In the genomic region with DNA sequence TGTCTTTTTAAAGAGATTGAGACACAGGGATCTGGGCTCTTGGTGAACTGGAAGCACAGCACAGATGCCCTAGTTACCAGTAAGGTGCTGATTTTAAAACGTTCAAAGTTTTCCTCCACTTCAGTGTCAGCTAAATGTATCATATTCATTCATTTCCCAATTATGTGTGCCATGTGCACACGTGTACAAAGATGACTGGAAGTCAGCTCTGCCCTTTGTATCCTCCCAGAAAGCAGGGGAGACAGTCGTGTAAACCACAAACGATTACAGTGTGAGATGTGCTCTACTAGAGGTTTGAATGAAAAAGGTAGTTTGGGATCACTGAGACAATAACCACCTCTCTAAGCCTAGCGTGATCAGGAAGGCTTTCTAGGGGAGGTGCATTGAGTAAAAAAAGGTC, we compare ENCODE assay signal across 8 cellular contexts. TPM values are rescaled to one million over a fixed set of nuclear protein-coding genes. Genes with fewer than 3 reads are reported as not detected.
DNase-seq lines count a peak whose midpoint lies in the region; ATAC-seq, FAIRE-seq and TF ChIP-seq lines count a peak whose summit lies in the region.

No MANE protein-coding gene starts in this region.

- peak overlapping the region; percentile 46; the same call in 1 of the 2 replicates for H3K9ac ChIP-seq in BLaER1

- peak overlapping the region in 1 of 3 donors; percentile 1 for H3K27ac Mint-ChIP-seq in IgD-negative memory B cell
- peak overlapping the region; percentile 62 to 89 for H3K27ac Mint-ChIP-seq in natural killer cell treated with Interleukin-12 subunit alpha and Interleukin-12 subunit beta and Interleukin-15 and Interleukin-18, amount 100 ng/mL, for 72 hours

- peaks cover 6% of the 10 kb centered on the region for H3K4me1 ChIP-seq in BLaER1

- no peak for TF ChIP-seq CTCF in dorsolateral prefrontal cortex (IDR thresholded peaks at IDR 0.05 in 54 of 56, conservative IDR thresholded peaks at IDR 0.05 in 2 of 56; ENCODE audit: low read depth in 1 of 56, partially characterized antibody in 56 of 56)

- peaks cover 8 to 17% (median 10%) of the 10 kb centered on the region in 3 donors for H3K4me1 Mint-ChIP-seq in IgD-negative memory B cell
- peaks cover 12 to 19% of the 10 kb centered on the region in 2 donors for H3K4me1 Mint-ChIP-seq in natural killer cell treated with Interleukin-12 subunit alpha and Interleukin-12 subunit beta and Interleukin-15 and Interleukin-18, amount 100 ng/mL, for 72 hours (ENCODE audit: low read depth in 2 of 2)

- H3K36me3 ChIP-seq in BLaER1 = no peaks in the 10 kb centered on the region

- H3K9me3 ChIP-seq in BLaER1 = peaks cover 29% of the 10 kb centered on the region

- peak overlapping the region; percentile 65 for H3K4me2 ChIP-seq in BLaER1

- peaks cover 10% of the 10 kb centered on the region for H3K36me3 Mint-ChIP-seq in IgD-negative memory B cell
- peaks cover 23% of the 10 kb centered on the region for H3K36me3 Mint-ChIP-seq in natural killer cell treated with Interleukin-12 subunit alpha and Interleukin-12 subunit beta and Interleukin-15 and Interleukin-18, amount 100 ng/mL, for 72 hours

- H3K27me3 Mint-ChIP-seq in IgD-negative memory B cell = no peaks in the 10 kb centered on the region
- H3K27me3 Mint-ChIP-seq in natural killer cell treated with Interleukin-12 subunit alpha and Interleukin-12 subunit beta and Interleukin-15 and Interleukin-18, amount 100 ng/mL, for 72 hours = peaks cover 0 to 9% of the 10 kb centered on the region in 2 donors

- no peak for DNase-seq in dorsolateral prefrontal cortex
- no peak for DNase-seq in natural killer cell treated with Interleukin-12 subunit alpha and Interleukin-12 subunit beta and Interleukin-15 and Interleukin-18, amount 100 ng/mL, for 72 hours (ENCODE audit: low spot score)
- no peak for DNase-seq in NOMO-1 treated with DMSO at 0.1 percent for 48 hours (lab: John Stamatoyannopoulos, UW; ENCODE audit: unreplicated experiment)
- no peak for DNase-seq in GM12892 (ENCODE audit: insufficient read length)

- no peaks in the 10 kb centered on the region for H4K20me1 ChIP-seq in BLaER1

- H3K4me3 Mint-ChIP-seq in IgD-negative memory B cell = peak overlapping the region; percentile 91 to 98 (median 96)
- peak overlapping the region; percentile 93 for H3K4me3 Mint-ChIP-seq in natural killer cell treated with Interleukin-12 subunit alpha and Interleukin-12 subunit beta and Interleukin-15 and Interleukin-18, amount 100 ng/mL, for 72 hours

- H3K4me3 ChIP-seq in BLaER1 (peak overlapping the region; percentile 65), dorsolateral prefrontal cortex (peak overlapping the region; percentile 56 to 94 (median 81))

- no peak for TF ChIP-seq POLR2A in GM12892 (IDR thresholded peaks at IDR 0.05; ENCODE audit: low read depth, low read length)

- H3K27ac ChIP-seq in BLaER1 = no peak overlapping the region
- peak overlapping the region in 15 of 59 donors; percentile 55 to 92 (median 82) for H3K27ac ChIP-seq in dorsolateral prefrontal cortex

- H3K9me3 Mint-ChIP-seq in IgD-negative memory B cell = peaks cover 1 to 2% (median 2%) of the 10 kb centered on the region in 3 donors
- peaks cover 5% of the 10 kb centered on the region for H3K9me3 Mint-ChIP-seq in natural killer cell treated with Interleukin-12 subunit alpha and Interleukin-12 subunit beta and Interleukin-15 and Interleukin-18, amount 100 ng/mL, for 72 hours

- peak in 1 of 2 donors; percentile 24 for ATAC-seq in natural killer cell treated with Interleukin-12 subunit alpha and Interleukin-12 subunit beta and Interleukin-15 and Interleukin-18, amount 100 ng/mL, for 72 hours
- ATAC-seq in GM18498 (IDR thresholded peaks at IDR 0.05; ENCODE audit: unreplicated experiment) (no peak), HG03095 (IDR thresholded peaks at IDR 0.05; ENCODE audit: unreplicated experiment) (no peak)

- H3K27me3 ChIP-seq in BLaER1 (peaks cover 11% of the 10 kb centered on the region; the same call in 1 of the 2 replicates), dorsolateral prefrontal cortex (peaks cover 0 to 22% (median 0%) of the 10 kb centered on the region in 45 donors)

- intact Hi-C loops in dorsolateral prefrontal cortex (cut with DNase I) = no loop called here

- no peak for FAIRE-seq in GM12892 (lab: Jason Lieb, UNC)

RNA-seq across cellular contexts. Expression of a gene that starts 0.8 kb away (rescaled TPM):
- 1.8 TPM for polyA plus RNA-seq in IgD-negative memory B cell
- 10 to 100 TPM in 1 of 120 experiments, 1 to 10 TPM in 119; 2.6 to 10.6 (median 6.0) TPM for total RNA-seq in dorsolateral prefrontal cortex
- total RNA-seq in natural killer cell treated with Interleukin-12 subunit alpha and Interleukin-12 subunit beta and Interleukin-15 and Interleukin-18, amount 100 ng/mL, for 72 hours = 1 to 10 TPM; 1.9 to 4.9 TPM
- polyA plus RNA-seq in GM12892 (2012; ENCODE audit: missing spikeins) = 2.1 TPM

RNA-seq across cellular contexts. Expression of a gene that starts 29.0 kb away (rescaled TPM):
- polyA plus RNA-seq in IgD-negative memory B cell = not detected
- 10 to 100 TPM in 40 of 120 experiments, 1 to 10 TPM in 80; 3.6 to 15.0 (median 8.9) TPM for total RNA-seq in dorsolateral prefrontal cortex
- 1 to 10 TPM; 2.5 to 5.9 TPM for total RNA-seq in natural killer cell treated with Interleukin-12 subunit alpha and Interleukin-12 subunit beta and Interleukin-15 and Interleukin-18, amount 100 ng/mL, for 72 hours
- 0.23 TPM for polyA plus RNA-seq in GM12892 (2012; ENCODE audit: missing spikeins)
